In the genomic region with DNA sequence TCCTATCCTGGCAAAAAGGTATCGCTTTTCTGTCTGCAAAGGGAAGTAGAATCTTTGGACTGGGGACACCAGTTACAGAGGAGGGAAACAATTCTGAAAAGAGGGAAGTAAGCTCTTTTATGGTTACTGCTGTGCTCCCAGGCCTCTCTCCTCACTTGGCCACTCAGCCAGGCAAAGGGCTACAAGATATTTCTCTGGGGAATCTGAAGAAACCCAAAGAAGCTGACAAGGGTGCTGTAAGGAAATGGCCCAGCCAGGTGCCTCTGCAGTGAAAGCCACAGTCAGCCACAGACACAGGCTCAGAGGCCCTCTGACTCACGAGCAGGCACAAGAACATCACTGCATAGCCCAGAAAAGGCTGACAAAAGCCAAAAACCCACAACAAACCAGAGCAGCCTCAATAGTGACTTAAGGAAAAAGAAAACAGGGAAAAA, we compare ENCODE assay signal across 8 cellular contexts. TPM values are rescaled to one million over a fixed set of nuclear protein-coding genes. Genes with fewer than 3 reads are reported as not detected.
A peak's percentile ranks its signal among the peaks of the same experiment; 100 is the strongest.
DNase-seq lines count a peak whose midpoint lies in the region; ATAC-seq and TF ChIP-seq lines count a peak whose summit lies in the region.

No MANE protein-coding gene starts in this region.

- H4K20me1 ChIP-seq in osteoblast (ENCODE audit: insufficient read depth, low read length): peaks cover 62% of the 10 kb centered on the region

- H3K27ac Mint-ChIP-seq in activated naive CD8-positive, alpha-beta T cell treated with anti-CD3 and anti-CD28 coated beads, Interleukin-2, amount 50 U/mL, for 24 hours: peak overlapping the region; percentile 69

- no peaks in the 10 kb centered on the region for H3K27me3 ChIP-seq in osteoblast (ENCODE audit: insufficient read depth, low read length)

- H3K36me3 Mint-ChIP-seq in activated naive CD8-positive, alpha-beta T cell treated with anti-CD3 and anti-CD28 coated beads, Interleukin-2, amount 50 U/mL, for 24 hours (ENCODE audit: low read depth): peaks cover 23% of the 10 kb centered on the region

- no peak overlapping the region for H3K4me2 ChIP-seq in osteoblast (ENCODE audit: insufficient read depth, low read length)

- no peaks in the 10 kb centered on the region for H3K27me3 Mint-ChIP-seq in activated naive CD8-positive, alpha-beta T cell treated with anti-CD3 and anti-CD28 coated beads, Interleukin-2, amount 50 U/mL, for 24 hours

- H3K27ac ChIP-seq in osteoblast (ENCODE audit: low read depth, low read length): peak overlapping the region; percentile 32

- peaks cover 36% of the 10 kb centered on the region for H3K4me1 ChIP-seq in osteoblast (ENCODE audit: insufficient read depth, low read length)

- ATAC-seq in HG03060 (IDR thresholded peaks at IDR 0.05; ENCODE audit: low read depth, unreplicated experiment): peak; percentile 24
- peak; percentile 94 for ATAC-seq in activated naive CD8-positive, alpha-beta T cell treated with anti-CD3 and anti-CD28 coated beads, Interleukin-2, amount 50 U/mL, for 24 hours

- no peaks in the 10 kb centered on the region for H3K9me3 ChIP-seq in osteoblast (ENCODE audit: low read depth, low read length)

- peak; percentile 89 for DNase-seq in GM12865 (ENCODE audit: low read depth)
- DNase-seq in T follicular helper cell (ENCODE audit: low read depth): peak; percentile 52
- peak; percentile 61 for DNase-seq in activated naive CD8-positive, alpha-beta T cell treated with anti-CD3 and anti-CD28 coated beads, Interleukin-2, amount 50 U/mL, for 24 hours
- DNase-seq in osteoblast (ENCODE audit: insufficient read length, low spot score, missing footprints): peak; percentile 85
- no peak for DNase-seq in cerebellar cortex (ENCODE audit: low spot score)
- DNase-seq in NCI-H524 treated with DMSO at 0.1 percent for 48 hours (lab: John Stamatoyannopoulos, UW): no peak
- DNase-seq in amniotic stem cell (lab: John Stamatoyannopoulos, UW): no peak

- peaks cover 83% of the 10 kb centered on the region for H3K4me1 Mint-ChIP-seq in activated naive CD8-positive, alpha-beta T cell treated with anti-CD3 and anti-CD28 coated beads, Interleukin-2, amount 50 U/mL, for 24 hours

- H3K36me3 ChIP-seq in osteoblast (ENCODE audit: insufficient read depth, low read length): no peaks in the 10 kb centered on the region

- no peak overlapping the region for H2AFZ ChIP-seq in osteoblast (ENCODE audit: low read length)

- H3K4me3 Mint-ChIP-seq in activated naive CD8-positive, alpha-beta T cell treated with anti-CD3 and anti-CD28 coated beads, Interleukin-2, amount 50 U/mL, for 24 hours: peak overlapping the region; percentile 43

- TF ChIP-seq CTCF in GM12865 (IDR thresholded peaks at IDR 0.05; ENCODE audit: insufficient read depth, low read depth, low read length, missing control alignments): no peak
- no peak for TF ChIP-seq CTCF in osteoblast (IDR thresholded peaks at IDR 0.05; ENCODE audit: extremely low read depth, low read depth, low read length)

- H3K79me2 ChIP-seq in osteoblast (ENCODE audit: insufficient read depth, low read length): peaks cover 99% of the 10 kb centered on the region

- no peaks in the 10 kb centered on the region for H3K9me3 Mint-ChIP-seq in activated naive CD8-positive, alpha-beta T cell treated with anti-CD3 and anti-CD28 coated beads, Interleukin-2, amount 50 U/mL, for 24 hours

- H3K4me3 ChIP-seq in GM12865 (ENCODE audit: low read depth, low read length) (peak overlapping the region; percentile 20), osteoblast (ENCODE audit: insufficient read depth, low read length) (no peak overlapping the region)

RNA-seq across cellular contexts. Expression of gene HDLBP, which starts 5.8 kb away (rescaled TPM):
- total RNA-seq in osteoblast: 1,414 and 1,418 TPM in 2 replicates

RNA-seq across cellular contexts. Expression of gene SEPTIN2, which starts 6.0 kb away (rescaled TPM):
- 394 and 418 TPM in 2 replicates for total RNA-seq in osteoblast

RNA-seq across cellular contexts. Expression of gene FARP2, which starts 46.4 kb away (rescaled TPM):
- total RNA-seq in osteoblast: 41.3 and 44.5 TPM in 2 replicates

Comparison
In these comparisons a context has a peak if more than half of its experiments do, and no peak if none do; other contexts are left out.
1. DNase-seq: peak in GM12865 (single experiment), T follicular helper cell (single experiment), activated naive CD8-positive, alpha-beta T cell treated with anti-CD3 and anti-CD28 coated beads, Interleukin-2, amount 50 U/mL, for 24 hours (single experiment) and osteoblast (single experiment); none in cerebellar cortex (single experiment), NCI-H524 treated with DMSO at 0.1 percent for 48 hours (single experiment) and amniotic stem cell (single experiment).